ENCODE assay signal across 9 cellular contexts in the genomic region with DNA sequence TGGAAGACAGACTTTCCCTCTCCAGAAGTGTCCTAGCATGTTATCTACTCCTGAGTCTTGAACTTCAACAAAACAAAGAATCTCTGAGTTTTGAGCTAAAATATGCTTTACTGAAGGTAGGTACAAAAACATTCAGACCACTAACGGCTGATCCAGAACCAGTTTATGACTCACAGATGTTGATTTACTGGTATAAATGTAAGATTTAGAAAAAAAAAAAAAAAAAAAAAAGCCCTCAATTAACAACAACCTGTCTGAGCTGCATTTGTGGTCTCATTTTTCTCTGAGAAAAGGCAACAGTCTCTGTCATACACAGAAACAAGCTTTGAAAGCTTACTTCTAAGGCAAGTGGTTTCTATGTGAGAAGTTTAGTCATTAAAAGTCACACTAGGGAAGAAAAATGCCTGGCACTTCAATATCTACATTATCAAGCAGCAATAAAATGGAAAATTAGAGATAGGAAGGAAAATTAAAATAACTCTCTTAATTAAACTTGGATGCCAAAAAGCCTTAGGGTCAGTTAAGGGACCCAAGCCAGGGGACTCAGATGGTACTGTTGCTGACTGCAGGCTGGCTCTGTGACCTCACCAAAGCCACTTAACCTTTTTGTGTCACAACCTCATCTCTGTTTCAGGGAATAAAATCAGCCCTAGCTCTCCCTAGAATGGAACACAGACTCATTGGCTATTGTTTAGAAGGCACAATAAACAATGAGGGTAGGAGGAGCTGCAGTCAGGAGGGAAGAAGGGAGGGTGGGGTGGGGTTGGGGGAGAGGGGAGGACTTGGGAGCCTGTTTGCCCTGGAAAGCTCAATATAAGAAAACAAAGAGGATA.
A peak's percentile ranks its signal among the peaks of the same experiment; 100 is the strongest.
DNase-seq lines count a peak whose midpoint lies in the region; ATAC-seq and TF ChIP-seq lines count a peak whose summit lies in the region.
"Had no signal": no experiment of that assay in that cellular context is flagged by ENCODE, and none has a peak within 500 bp of the region (broad histone marks: within the 10 kb centered on the region; RNA-seq: fewer than 3 reads in every experiment).

No MANE protein-coding gene starts in this region.

- H3K79me2 ChIP-seq in PC-3 (ENCODE audit: low read length), result peaks cover 15% of the 10 kb centered on the region

- CTCF ChIA-PET in PC-3 (lab: Charles Lee), result interaction anchor here (0.6 to 0.7 kb wide), 2 partner anchors 28 to 81 kb away, joined by 5 to 18 read pairs; no protein-coding TSS in a partner anchor

- H2AFZ ChIP-seq in PC-3 (ENCODE audit: low read length), result 0 out of 2 replicates have a peak overlapping the region, but pooled peaks have one; percentile 2

- no peaks in the 10 kb centered on the region for H3K27me3 ChIP-seq in PC-3 (ENCODE audit: low read length)
- no peaks in the 10 kb centered on the region for H3K27me3 ChIP-seq in effector memory CD4-positive, alpha-beta T cell (replicated peaks; ENCODE audit: control insufficient read depth, insufficient read depth, low read length, poor library complexity, severe bottlenecking)

- H3K27ac ChIP-seq in PC-3 (ENCODE audit: low read length), result peak overlapping the region; percentile 47
- H3K27ac ChIP-seq in effector memory CD4-positive, alpha-beta T cell (ENCODE audit: insufficient read depth, low read length, poor library complexity, severe bottlenecking), result peak overlapping the region; percentile 93

- peaks cover 8% of the 10 kb centered on the region for H4K20me1 ChIP-seq in PC-3 (ENCODE audit: low read length)

- DNase-seq in EL, result peak; percentile 64
- peak; percentile 86 for DNase-seq in PC-3
- DNase-seq in effector memory CD4-positive, alpha-beta T cell, result no peak
- DNase-seq in pons (ENCODE audit: low spot score), result peak; percentile 97
- DNase-seq in stimulated activated CD4-positive, alpha-beta T cell treated with anti-CD3 and anti-CD28 coated beads, Interleukin-12 subunit alpha, Interleukin-12 subunit beta, amount 100 ng/mL, for 4 hours, result no peak
- DNase-seq in NCI-H2081 (lab: John Stamatoyannopoulos, UW), result no peak
- no peak for DNase-seq in NCI-H2107 treated with DMSO at 0.1 percent for 48 hours (lab: John Stamatoyannopoulos, UW; ENCODE audit: unreplicated experiment)
- DNase-seq: stimulated activated CD4-positive, alpha-beta T cell treated with anti-CD3 and anti-CD28 coated beads, Interleukin-4, amount 100 ng/mL, for 24 hours had no signal

- BruUV-seq in PC-3 (replicated peaks; lab: Mats Ljungman, UMichigan), result no TSS peak

- H3K9me3 ChIP-seq in PC-3 (ENCODE audit: low read length), result no peaks in the 10 kb centered on the region
- H3K9me3 ChIP-seq in effector memory CD4-positive, alpha-beta T cell (ENCODE audit: control insufficient read depth, low read length), result no peaks in the 10 kb centered on the region

- H3K4me2 ChIP-seq in PC-3 (ENCODE audit: low read length), result peak overlapping the region; percentile 57

- TF ChIP-seq CTCF in PC-3 (conservative IDR thresholded peaks at IDR 0.05; ENCODE audit: low read depth, low read length), result no peak

- peak overlapping the region; percentile 10; the same call in 1 of the 2 replicates for H3K4me3 ChIP-seq in PC-3 (ENCODE audit: low read length)
- peak overlapping the region; percentile 0 for H3K4me3 ChIP-seq in effector memory CD4-positive, alpha-beta T cell (ENCODE audit: insufficient read depth, low read depth, low read length, poor library complexity, severe bottlenecking)

- ATAC-seq in PC-3 (no peak), HG03520 (IDR thresholded peaks at IDR 0.05; ENCODE audit: unreplicated experiment) (no peak)

- H3K9ac ChIP-seq in PC-3 (ENCODE audit: low read length), result peak overlapping the region; percentile 1; the same call in 1 of the 2 replicates

- H3K4me1 ChIP-seq in PC-3 (ENCODE audit: insufficient read depth, low read length), result peaks cover 56% of the 10 kb centered on the region
- peaks cover 47% of the 10 kb centered on the region for H3K4me1 ChIP-seq in effector memory CD4-positive, alpha-beta T cell (ENCODE audit: control insufficient read depth, insufficient read depth, low read length, poor library complexity, severe bottlenecking)

- no peaks in the 10 kb centered on the region for H3F3A ChIP-seq in PC-3 (ENCODE audit: low read length, unreplicated experiment)

- no peaks in the 10 kb centered on the region for H3K9me2 ChIP-seq in PC-3 (replicated peaks; ENCODE audit: low read length)

- POLR2A ChIA-PET in PC-3 (lab: Charles Lee; ENCODE audit: unreplicated experiment), result interaction anchor here (0.6 to 0.7 kb wide), 3 partner anchors 19 to 221 kb away, joined by 3 to 12 read pairs (median 10); no protein-coding TSS in a partner anchor

- H3K36me3 ChIP-seq in PC-3 (ENCODE audit: low read depth, low read length), result no peaks in the 10 kb centered on the region
- no peaks in the 10 kb centered on the region for H3K36me3 ChIP-seq in effector memory CD4-positive, alpha-beta T cell (ENCODE audit: control insufficient read depth, insufficient read depth, low read length)

- intact Hi-C loops in PC-3 (cut with micrococcal nuclease), result no loop called here

Comparison
In these comparisons a context has a peak if more than half of its experiments do, and no peak if none do; other contexts are left out.
1. DNase-seq: peak in EL (single experiment), PC-3 (single experiment) and pons (single experiment); none in effector memory CD4-positive, alpha-beta T cell (0 of 3), stimulated activated CD4-positive, alpha-beta T cell treated with anti-CD3 and anti-CD28 coated beads, Interleukin-12 subunit alpha, Interleukin-12 subunit beta, amount 100 ng/mL, for 4 hours (single experiment), NCI-H2081 (0 of 2) and NCI-H2107 treated with DMSO at 0.1 percent for 48 hours (single experiment).